Comparison of ENCODE assay signal across 9 cellular contexts in the genomic region with DNA sequence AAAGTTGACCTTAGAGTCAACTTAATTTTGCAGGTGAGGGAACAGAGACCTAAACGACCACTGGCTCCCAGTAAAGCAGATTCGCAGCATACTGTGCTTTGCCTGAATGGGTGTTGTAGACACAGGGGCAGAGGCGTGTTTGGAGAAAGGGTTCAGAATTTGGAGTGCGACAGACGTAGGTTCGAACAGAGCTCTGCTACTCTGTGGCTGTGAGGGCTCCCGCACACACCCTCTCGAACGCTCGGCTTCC. TPM values are rescaled to one million over a fixed set of nuclear protein-coding genes. Genes with fewer than 3 reads are reported as not detected.
DNase-seq lines count a peak whose midpoint lies in the region; ATAC-seq and TF ChIP-seq lines count a peak whose summit lies in the region.
"Had no signal": no experiment of that assay in that cellular context is flagged by ENCODE, and none has a peak within 500 bp of the region (broad histone marks: within the 10 kb centered on the region; RNA-seq: fewer than 3 reads in every experiment).

No MANE protein-coding gene starts in this region.

- H3K27me3 ChIP-seq in lower lobe of right lung (ENCODE audit: low read depth) (no peaks in the 10 kb centered on the region), tibial nerve (no peaks in the 10 kb centered on the region)

- no peak for TF ChIP-seq EP300 in tibial nerve (IDR thresholded peaks at IDR 0.05)

- DNase-seq in activated T-cell treated with anti-CD3 and anti-CD28 coated beads, Interleukin-2, amount 50 U/mL, for 72 hours: no peak
- DNase-seq in activated T-cell treated with anti-CD3 and anti-CD28 coated beads for 4 hours (no peak), astrocyte of the spinal cord (ENCODE audit: low read depth, low spot score) (no peak), lower lobe of right lung (no peak), tibial nerve (ENCODE audit: low spot score in 2 of 2) (no peak), germinal center (ENCODE audit: low spot score) (no peak), LoVo (ENCODE audit: low spot score) (no peak)
- DNase-seq in effector CD4-positive, alpha-beta T cell: no peak

- TF ChIP-seq POLR2A in tibial nerve (IDR thresholded peaks at IDR 0.05): no peak

- peaks cover 13% of the 10 kb centered on the region for H3K4me1 Mint-ChIP-seq in activated T-cell treated with anti-CD3 and anti-CD28 coated beads, Interleukin-2, amount 50 U/mL, for 72 hours (ENCODE audit: low read depth)

- TF ChIP-seq CTCF in astrocyte of the spinal cord (IDR thresholded peaks at IDR 0.05; ENCODE audit: low read depth, low read length) (no peak), lower lobe of right lung (IDR thresholded peaks at IDR 0.05) (no peak), tibial nerve (IDR thresholded peaks at IDR 0.05) (no peak)

- H3K4me1 ChIP-seq in lower lobe of right lung (peaks cover 14% of the 10 kb centered on the region), tibial nerve (peaks cover 0 to 13% (median 0%) of the 10 kb centered on the region in 4 donors)

- H3K36me3 Mint-ChIP-seq in activated T-cell treated with anti-CD3 and anti-CD28 coated beads, Interleukin-2, amount 50 U/mL, for 72 hours (ENCODE audit: insufficient read depth in 2 of 2): no peaks in the 10 kb centered on the region

- H3K36me3 ChIP-seq in lower lobe of right lung (no peaks in the 10 kb centered on the region), tibial nerve (no peaks in the 10 kb centered on the region)

- intact Hi-C loops in lower lobe of right lung (cut with DNase I): no loop called here

- peak overlapping the region; percentile 72 to 80 for H3K4me3 Mint-ChIP-seq in activated T-cell treated with anti-CD3 and anti-CD28 coated beads, Interleukin-2, amount 50 U/mL, for 72 hours

- WGBS in tibial nerve, 2 donors: 11% methylated on average over 7 to 10 of the region's 10 CpGs

- ATAC-seq in activated T-cell treated with anti-CD3 and anti-CD28 coated beads, Interleukin-2, amount 50 U/mL, for 72 hours (replicated peaks in 1 of 2): no peak
- no peak for ATAC-seq in lower lobe of right lung

- H3K4me3 ChIP-seq in astrocyte of the spinal cord (ENCODE audit: low read depth, low read length) (peak overlapping the region; percentile 35), lower lobe of right lung (peak overlapping the region; percentile 69), tibial nerve (peak overlapping the region; percentile 18 to 68 (median 56))

- no peak overlapping the region for H3K27ac Mint-ChIP-seq in activated T-cell treated with anti-CD3 and anti-CD28 coated beads, Interleukin-2, amount 50 U/mL, for 72 hours

- in situ Hi-C loops in astrocyte of the spinal cord (cut with HindIII; ENCODE audit: low sequenced_read_pairs): no loop called here

- H3K9me3 ChIP-seq in lower lobe of right lung: no peaks in the 10 kb centered on the region
- no peaks in the 10 kb centered on the region for H3K9me3 ChIP-seq in tibial nerve

- H3K9me3 Mint-ChIP-seq in activated T-cell treated with anti-CD3 and anti-CD28 coated beads, Interleukin-2, amount 50 U/mL, for 72 hours: no peaks in the 10 kb centered on the region

- H3K27ac ChIP-seq in lower lobe of right lung: peak overlapping the region; percentile 88
- H3K27ac ChIP-seq in tibial nerve: peak overlapping the region in 2 of 4 donors; percentile 85 to 87

- H3K27me3 Mint-ChIP-seq in activated T-cell treated with anti-CD3 and anti-CD28 coated beads, Interleukin-2, amount 50 U/mL, for 72 hours (ENCODE audit: low read depth): no peaks in the 10 kb centered on the region

RNA-seq across cellular contexts. Expression of gene TOMM20L, which starts 0.2 kb away (rescaled TPM):
- not detected for total RNA-seq in activated T-cell treated with anti-CD3 and anti-CD28 coated beads, Interleukin-2, amount 50 U/mL, for 72 hours
- not detected for total RNA-seq in lower lobe of right lung
- 1 to 10 TPM in 1 of 4 donors, not detected in 3; 2.2 TPM for total RNA-seq in tibial nerve
- total RNA-seq: pulmonary artery endothelial cell had no signal

RNA-seq across cellular contexts. Expression of gene TIMM9, which starts 31.8 kb away (rescaled TPM):
- total RNA-seq in activated T-cell treated with anti-CD3 and anti-CD28 coated beads, Interleukin-2, amount 50 U/mL, for 72 hours: 10 to 100 TPM; 70.6 to 93.5 TPM
- total RNA-seq in lower lobe of right lung: 28.5 TPM
- 10 to 100 TPM; 25.1 to 85.4 (median 42.0) TPM for total RNA-seq in tibial nerve

RNA-seq across cellular contexts. Expression of gene KIAA0586, which starts 32.0 kb away (rescaled TPM):
- total RNA-seq in activated T-cell treated with anti-CD3 and anti-CD28 coated beads, Interleukin-2, amount 50 U/mL, for 72 hours: 10 to 100 TPM; 44.7 to 53.9 TPM
- total RNA-seq in lower lobe of right lung (13.8 TPM), tibial nerve (10 to 100 TPM; 17.1 to 27.3 (median 17.5) TPM)
